Comparison of ENCODE assay signal across 19 cellular contexts in the genomic region with DNA sequence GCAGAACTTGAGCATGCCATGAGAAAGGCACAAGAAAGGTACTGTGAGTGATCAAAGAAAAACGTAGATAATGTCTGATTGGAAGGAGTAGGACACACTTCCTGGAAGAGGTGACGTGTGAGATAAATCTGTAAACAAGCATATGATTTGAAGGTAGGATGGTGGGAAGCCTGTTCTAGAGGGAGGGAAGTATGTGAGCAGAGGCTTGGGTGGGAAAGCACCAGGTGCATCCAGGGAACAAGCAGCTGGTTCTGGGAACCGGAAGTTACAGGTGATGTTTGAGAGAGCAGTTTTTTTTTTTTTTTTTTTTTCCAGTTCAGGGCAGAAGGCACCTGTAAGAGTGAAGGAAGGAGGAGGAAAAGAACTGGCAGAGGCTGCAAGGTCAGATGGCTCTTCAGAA.
A peak's percentile ranks its signal among the peaks of the same experiment; 100 is the strongest.
DNase-seq lines count a peak whose midpoint lies in the region; TF ChIP-seq lines count a peak whose summit lies in the region.
"Had no signal": no experiment of that assay in that cellular context is flagged by ENCODE, and none has a peak within 500 bp of the region (broad histone marks: within the 10 kb centered on the region; RNA-seq: fewer than 3 reads in every experiment).

No MANE protein-coding gene starts in this region.

- no peaks in the 10 kb centered on the region for H3K9me3 Mint-ChIP-seq in osteocyte (ENCODE audit: unreplicated experiment)
- no peaks in the 10 kb centered on the region for H3K9me3 Mint-ChIP-seq in endodermal cell

- H3K27me3 Mint-ChIP-seq in osteocyte (ENCODE audit: unreplicated experiment) (no peaks in the 10 kb centered on the region), endodermal cell (ENCODE audit: insufficient read depth) (peaks cover 2% of the 10 kb centered on the region)
- H3K27me3 Mint-ChIP-seq: CD4-positive, CD25-positive, alpha-beta regulatory T cell had no signal

- TF ChIP-seq CTCF in osteocyte (IDR thresholded peaks at IDR 0.05) (no peak), endodermal cell (conservative IDR thresholded peaks at IDR 0.05) (no peak)

- H3K9ac ChIP-seq in endodermal cell (ENCODE audit: extremely low read depth, low read length, poor library complexity, severe bottlenecking) = no peak overlapping the region
- H3K9ac ChIP-seq: BLaER1 had no signal

- no peak overlapping the region for H3K4me3 Mint-ChIP-seq in osteocyte (ENCODE audit: unreplicated experiment)
- H3K4me3 Mint-ChIP-seq in endodermal cell = no peak overlapping the region
- H3K4me3 Mint-ChIP-seq: CD4-positive, CD25-positive, alpha-beta regulatory T cell had no signal

- H3K9me3 ChIP-seq in endodermal cell (ENCODE audit: control insufficient read depth, low read length) = no peaks in the 10 kb centered on the region
- H3K9me3 ChIP-seq: BLaER1, MG63, Peyer's patch had no signal

- DNase-seq in NCI-H2029 (lab: John Stamatoyannopoulos, UW) (peak; percentile 43), NCI-H2029 treated with DMSO at 0.1 percent for 48 hours (lab: John Stamatoyannopoulos, UW) (no peak), COLO668 (lab: John Stamatoyannopoulos, UW; ENCODE audit: unreplicated experiment) (peak; percentile 25), NCI-H1105 treated with DMSO at 0.1 percent for 48 hours (lab: John Stamatoyannopoulos, UW) (peak; percentile 20), NCI-H2107 treated with DMSO at 0.1 percent for 48 hours (lab: John Stamatoyannopoulos, UW; ENCODE audit: unreplicated experiment) (peak; percentile 38), osteocyte (ENCODE audit: extremely low spot score, unreplicated experiment) (no peak), posterior vena cava (ENCODE audit: low spot score) (no peak), endodermal cell (no peak)
- DNase-seq: CD4-positive, CD25-positive, alpha-beta regulatory T cell; COR-L47; HCEC 1CT; IMR-90; KG1; MG63; NCI-H1436; OCI-M1; Peyer's patch; SHP77 treated with DMSO at 0.1 percent for 48 hours had no signal

- no peak overlapping the region for H3K4me3 ChIP-seq in endodermal cell (ENCODE audit: low read length)
- H3K4me3 ChIP-seq: BLaER1, MG63, Peyer's patch had no signal

- 81 to 89% methylated on average over 2 to 3 of the region's 3 CpGs for WGBS in endodermal cell (ENCODE audit: insufficient coverage in 1 of 2, insufficient read length in 1 of 2), 2 experiments

- intact Hi-C loops in posterior vena cava (cut with DNase I) = no loop called here

- H3K4me1 Mint-ChIP-seq in osteocyte (ENCODE audit: unreplicated experiment) (no peaks in the 10 kb centered on the region), endodermal cell (no peaks in the 10 kb centered on the region)
- H3K4me1 Mint-ChIP-seq: CD4-positive, CD25-positive, alpha-beta regulatory T cell had no signal

- H3K27ac ChIP-seq in endodermal cell (ENCODE audit: low read depth, low read length) = no peak overlapping the region
- H3K27ac ChIP-seq: BLaER1, Peyer's patch had no signal

- H3K36me3 Mint-ChIP-seq in osteocyte (ENCODE audit: unreplicated experiment) (no peaks in the 10 kb centered on the region), endodermal cell (ENCODE audit: low read depth) (no peaks in the 10 kb centered on the region)
- H3K36me3 Mint-ChIP-seq: CD4-positive, CD25-positive, alpha-beta regulatory T cell had no signal

- no peaks in the 10 kb centered on the region for H3K4me1 ChIP-seq in endodermal cell (ENCODE audit: control insufficient read depth, insufficient read depth, low read length)
- H3K4me1 ChIP-seq: BLaER1, Peyer's patch had no signal

- no peak overlapping the region for H3K27ac Mint-ChIP-seq in osteocyte (ENCODE audit: unreplicated experiment)
- H3K27ac Mint-ChIP-seq in endodermal cell = no peak overlapping the region
- H3K27ac Mint-ChIP-seq: CD4-positive, CD25-positive, alpha-beta regulatory T cell had no signal

- H3K27me3 ChIP-seq in endodermal cell (ENCODE audit: control insufficient read depth, insufficient read depth, low read length, poor library complexity, severe bottlenecking) = no peaks in the 10 kb centered on the region
- H3K27me3 ChIP-seq: BLaER1, MG63, Peyer's patch had no signal

- no peaks in the 10 kb centered on the region for H3K36me3 ChIP-seq in endodermal cell (ENCODE audit: control insufficient read depth, insufficient read depth, low read length)
- H3K36me3 ChIP-seq: BLaER1, MG63, Peyer's patch had no signal

Comparison
In these comparisons a context has a peak if more than half of its experiments do, and no peak if none do; other contexts are left out.
1. DNase-seq: peak in NCI-H2029 (single experiment), COLO668 (single experiment), NCI-H1105 treated with DMSO at 0.1 percent for 48 hours (single experiment) and NCI-H2107 treated with DMSO at 0.1 percent for 48 hours (single experiment); none in NCI-H2029 treated with DMSO at 0.1 percent for 48 hours (single experiment), osteocyte (single experiment), posterior vena cava (single experiment) and endodermal cell (single experiment).